In genomic region chr17:42051013-42051400, GRCh38 we compare ENCODE assay signal across 9 cellular contexts. TPM values are rescaled to one million over a fixed set of nuclear protein-coding genes. Genes with fewer than 3 reads are reported as not detected.
A peak's percentile ranks its signal among the peaks of the same experiment; 100 is the strongest.
DNase-seq lines count a peak whose midpoint lies in the region; ATAC-seq lines count a peak whose summit lies in the region.
"Had no signal": no experiment of that assay in that cellular context is flagged by ENCODE, and none has a peak within 500 bp of the region (broad histone marks: within the 10 kb centered on the region; RNA-seq: fewer than 3 reads in every experiment).

No MANE protein-coding gene starts in this region.

- H3K36me3 ChIP-seq in HAP-1 (replicated peaks) (no peaks in the 10 kb centered on the region), iPS-20b (ENCODE audit: insufficient read depth, low read depth, low read length) (no peaks in the 10 kb centered on the region), skeletal muscle tissue (ENCODE audit: control insufficient read depth in 3 of 3, insufficient read depth in 3 of 3, low read length in 3 of 3) (no peaks in the 10 kb centered on the region), Karpas-422 (ENCODE audit: insufficient read depth, low read length) (no peaks in the 10 kb centered on the region)

- H3K27me3 ChIP-seq in HAP-1 (ENCODE audit: low read depth) (peaks cover 6% of the 10 kb centered on the region; the same call in 1 of the 2 replicates), iPS-20b (ENCODE audit: insufficient read depth, low read length) (peaks cover 43% of the 10 kb centered on the region; the same call in 1 of the 2 replicates), skeletal muscle tissue (ENCODE audit: control insufficient read depth in 3 of 3, insufficient read depth in 3 of 3, low read length in 3 of 3) (peaks cover 0 to 19% (median 3%) of the 10 kb centered on the region in 3 donors), Karpas-422 (ENCODE audit: low read length) (no peaks in the 10 kb centered on the region)

- H3K4me1 ChIP-seq in HAP-1 (no peaks in the 10 kb centered on the region), iPS-20b (ENCODE audit: insufficient read depth, low read length) (peaks cover 18% of the 10 kb centered on the region), skeletal muscle tissue (ENCODE audit: control insufficient read depth in 3 of 3, insufficient read depth in 3 of 3, low read length in 3 of 3) (peaks cover 11 to 14% (median 13%) of the 10 kb centered on the region in 3 donors), Karpas-422 (ENCODE audit: low read length) (no peaks in the 10 kb centered on the region)

- H3K27ac ChIP-seq in iPS-20b (ENCODE audit: low read length) (no peak overlapping the region), skeletal muscle tissue (ENCODE audit: low read depth, low read length) (no peak overlapping the region), Karpas-422 (ENCODE audit: low read length) (no peak overlapping the region)

- peaks cover 27% of the 10 kb centered on the region for H3K27me3 Mint-ChIP-seq in activated T-helper 17 cell treated with anti-CD3 and anti-CD28 coated beads, Interleukin-2, amount 50 U/mL, for 72 hours

- in situ Hi-C loops in HAP-1 (cut with MboI; ENCODE audit: low sequenced_read_pairs), result no loop called here

- no peaks in the 10 kb centered on the region for H3K79me2 ChIP-seq in Karpas-422 (ENCODE audit: low read length)

- H3K9ac ChIP-seq in iPS-20b (ENCODE audit: low read depth, low read length), result no peak overlapping the region
- H3K9ac ChIP-seq in skeletal muscle tissue (ENCODE audit: low read depth in 1 of 3, low read length in 3 of 3), result peak overlapping the region; percentile 53 to 84 (median 68)
- no peak overlapping the region for H3K9ac ChIP-seq in Karpas-422 (ENCODE audit: low read length)

- no peaks in the 10 kb centered on the region for H3K36me3 Mint-ChIP-seq in activated T-helper 17 cell treated with anti-CD3 and anti-CD28 coated beads, Interleukin-2, amount 50 U/mL, for 72 hours (ENCODE audit: low read depth)

- no peak for ATAC-seq in activated T-helper 17 cell treated with anti-CD3 and anti-CD28 coated beads, Interleukin-2, amount 50 U/mL, for 72 hours (replicated peaks)

- H4K20me1 ChIP-seq in Karpas-422 (ENCODE audit: insufficient read depth, low read depth, low read length), result no peaks in the 10 kb centered on the region

- no peak overlapping the region for H2AFZ ChIP-seq in Karpas-422 (ENCODE audit: low read length)

- DNase-seq in HAP-1 (ENCODE audit: low spot score in 2 of 2) (no peak), T-helper 9 cell (no peak), activated gamma-delta T cell treated with Interleukin-2 at 50 U/mL for 16 hours (no peak), head of caudate nucleus (no peak), Karpas-422 (no peak)

- no peaks in the 10 kb centered on the region for H3K4me1 Mint-ChIP-seq in activated T-helper 17 cell treated with anti-CD3 and anti-CD28 coated beads, Interleukin-2, amount 50 U/mL, for 72 hours

- H3K9me3 Mint-ChIP-seq in activated T-helper 17 cell treated with anti-CD3 and anti-CD28 coated beads, Interleukin-2, amount 50 U/mL, for 72 hours, result no peaks in the 10 kb centered on the region

- no peaks in the 10 kb centered on the region for H3K9me2 ChIP-seq in Karpas-422 (replicated peaks; ENCODE audit: insufficient read depth, low read length)

- H3K4me3 Mint-ChIP-seq in activated T-helper 17 cell treated with anti-CD3 and anti-CD28 coated beads, Interleukin-2, amount 50 U/mL, for 72 hours, result peak overlapping the region; percentile 55

- H3K4me2 ChIP-seq in Karpas-422 (ENCODE audit: low read depth, low read length, poor library complexity, severe bottlenecking), result no peak overlapping the region

- H3K4me3 ChIP-seq in HAP-1 (peak overlapping the region; percentile 54), iPS-20b (ENCODE audit: low read length) (peak overlapping the region; percentile 77), skeletal muscle tissue (ENCODE audit: low read length in 3 of 3) (peak overlapping the region; percentile 68 to 76 (median 68)), Karpas-422 (ENCODE audit: low read length) (no peak overlapping the region)

- H3K9me3 ChIP-seq in HAP-1 (no peaks in the 10 kb centered on the region), iPS-20b (ENCODE audit: insufficient read depth, low read depth, low read length) (no peaks in the 10 kb centered on the region), skeletal muscle tissue (ENCODE audit: control insufficient read depth in 3 of 3, low read length in 3 of 3) (no peaks in the 10 kb centered on the region), Karpas-422 (ENCODE audit: low read length) (no peaks in the 10 kb centered on the region)

- intact Hi-C loops in head of caudate nucleus (cut with DNase I), result no loop called here

- H3K27ac Mint-ChIP-seq in activated T-helper 17 cell treated with anti-CD3 and anti-CD28 coated beads, Interleukin-2, amount 50 U/mL, for 72 hours, result peak overlapping the region; percentile 45

RNA-seq across cellular contexts. Expression of gene C17orf113, which starts 0.6 kb away (rescaled TPM):
- total RNA-seq in activated T-helper 17 cell treated with anti-CD3 and anti-CD28 coated beads, Interleukin-2, amount 50 U/mL, for 72 hours, result under 1 TPM; 0.06 to 0.32 TPM
- total RNA-seq in skeletal muscle tissue, result 1.6 TPM
- not detected in 2 replicates for total RNA-seq in Karpas-422 (2014; rRNA removed; shearing (Covaris generic); ENCODE audit: low replicate concordance)

RNA-seq across cellular contexts. Expression of gene NKIRAS2, which starts 31.1 kb away (rescaled TPM):
- total RNA-seq in activated T-helper 17 cell treated with anti-CD3 and anti-CD28 coated beads, Interleukin-2, amount 50 U/mL, for 72 hours, result 10 to 100 TPM; 12.0 to 14.9 TPM
- total RNA-seq in skeletal muscle tissue, result 22.4 TPM
- total RNA-seq in Karpas-422 (2014; rRNA removed; shearing (Covaris generic); ENCODE audit: low replicate concordance), result 28.4 and 44.9 TPM in 2 replicates

RNA-seq across cellular contexts. Expression of gene DNAJC7, which starts 33.8 kb away (rescaled TPM):
- 100 to 1,000 TPM in 1 of 2 donors, 10 to 100 TPM in 1; 79.5 to 118 TPM for total RNA-seq in activated T-helper 17 cell treated with anti-CD3 and anti-CD28 coated beads, Interleukin-2, amount 50 U/mL, for 72 hours
- total RNA-seq in skeletal muscle tissue, result 55.3 TPM
- total RNA-seq in Karpas-422 (2014; rRNA removed; shearing (Covaris generic); ENCODE audit: low replicate concordance), result 56.1 and 64.1 TPM in 2 replicates

RNA-seq across cellular contexts. Expression of gene ZNF385C, which starts 47.3 kb away (rescaled TPM):
- total RNA-seq in activated T-helper 17 cell treated with anti-CD3 and anti-CD28 coated beads, Interleukin-2, amount 50 U/mL, for 72 hours, result under 1 TPM; 0.15 to 0.48 TPM
- total RNA-seq in skeletal muscle tissue, result 0.52 TPM
- total RNA-seq in Karpas-422 (2014; rRNA removed; shearing (Covaris generic); ENCODE audit: low replicate concordance), result not detected in 2 replicates
- total RNA-seq: omental fat pad had no signal

Comparison
In these comparisons a context has a peak if more than half of its experiments do, and no peak if none do; other contexts are left out.
1. H3K9ac ChIP-seq: peak in skeletal muscle tissue (3 of 3); none in iPS-20b (single experiment) and Karpas-422 (single experiment).